28 cellular contexts compared by ENCODE assay signal in genomic region chr11:11624926-11625325, GRCh38.
"Had no signal": no experiment of that assay in that cellular context is flagged by ENCODE, and none has a peak within 500 bp of the region (broad histone marks: within the 10 kb centered on the region; RNA-seq: fewer than 3 reads in every experiment).

No MANE protein-coding gene starts in this region.

- H3K4me1 Mint-ChIP-seq: memory B cell had no signal

- DNase-seq: cortex of kidney; effector memory CD8-positive, alpha-beta T cell; foreskin fibroblast; heart left ventricle; kidney; midbrain; naive thymus-derived CD4-positive, alpha-beta T cell; nephron progenitor cell; occipital lobe; pancreas; stimulated activated CD4-positive, alpha-beta T cell treated with anti-CD3 and anti-CD28 coated beads, Interleukin-12 subunit alpha, Interleukin-12 subunit beta, amount 100 ng/mL, for 4 hours; stimulated activated CD4-positive, alpha-beta T cell treated with anti-CD3 and anti-CD28 coated beads, Interleukin-1b, Interleukin-23, amount 100 ng/mL, for 48 hours; stimulated activated CD4-positive, alpha-beta T cell treated with anti-CD3 and anti-CD28 coated beads, Interleukin-4, amount 100 ng/mL, for 1 hour; stimulated activated CD8-positive, alpha-beta memory T cell treated with anti-CD3 and anti-CD28 coated beads, Interleukin-4, amount 100 ng/mL, for 48 hours; stimulated activated naive CD4-positive, alpha-beta T cell; stimulated activated naive CD8-positive, alpha-beta T cell treated with anti-CD3 and anti-CD28 coated beads, Interleukin-15, amount 100 ng/mL, for 72 hours; transverse colon; upper lobe of right lung; uterus had no signal

- H3K9me3 ChIP-seq: gastroesophageal sphincter, heart left ventricle, pancreas, right atrium auricular region, suprapubic skin, transverse colon, upper lobe of right lung, uterus had no signal

- H3K79me2 ChIP-seq: hepatocyte had no signal

- H3K4me3 ChIP-seq: gastroesophageal sphincter, heart left ventricle, hepatocyte, lung, pancreas, right atrium auricular region, smooth muscle cell, suprapubic skin, transverse colon, upper lobe of right lung, uterus had no signal

- H3K27ac ChIP-seq: hepatocyte, pancreas, right atrium auricular region, suprapubic skin, transverse colon, upper lobe of right lung, uterus had no signal

- H3K36me3 Mint-ChIP-seq: memory B cell; naive thymus-derived CD4-positive, alpha-beta T cell had no signal

- H3K27ac Mint-ChIP-seq: effector memory CD8-positive, alpha-beta T cell; memory B cell; naive thymus-derived CD4-positive, alpha-beta T cell; nephron progenitor cell; stimulated activated naive CD8-positive, alpha-beta T cell treated with anti-CD3 and anti-CD28 coated beads, Interleukin-15, amount 100 ng/mL, for 72 hours had no signal

- ATAC-seq: effector memory CD8-positive, alpha-beta T cell; gastroesophageal sphincter; heart left ventricle; left lobe of liver; naive thymus-derived CD4-positive, alpha-beta T cell; pancreas; sciatic nerve; stimulated activated naive CD8-positive, alpha-beta T cell treated with anti-CD3 and anti-CD28 coated beads, Interleukin-15, amount 100 ng/mL, for 72 hours; upper lobe of right lung had no signal

- H3K36me3 ChIP-seq: gastroesophageal sphincter, heart left ventricle, pancreas, right atrium auricular region, suprapubic skin, transverse colon, upper lobe of right lung, uterus had no signal

- H2AFZ ChIP-seq: hepatocyte had no signal

- H3K27me3 ChIP-seq: gastroesophageal sphincter, pancreas, right atrium auricular region, upper lobe of right lung, uterus had no signal

- H3K4me1 ChIP-seq: pancreas, uterus had no signal

- H3K4me3 Mint-ChIP-seq: effector memory CD8-positive, alpha-beta T cell; memory B cell; naive thymus-derived CD4-positive, alpha-beta T cell; nephron progenitor cell; stimulated activated naive CD8-positive, alpha-beta T cell treated with anti-CD3 and anti-CD28 coated beads, Interleukin-15, amount 100 ng/mL, for 72 hours had no signal

- H3K9me3 Mint-ChIP-seq: effector memory CD8-positive, alpha-beta T cell; memory B cell; naive thymus-derived CD4-positive, alpha-beta T cell; nephron progenitor cell; stimulated activated naive CD8-positive, alpha-beta T cell treated with anti-CD3 and anti-CD28 coated beads, Interleukin-15, amount 100 ng/mL, for 72 hours had no signal

- H3K4me2 ChIP-seq: hepatocyte, smooth muscle cell had no signal
